ENCODE assay signal across 1 cellular context in the genomic region with DNA sequence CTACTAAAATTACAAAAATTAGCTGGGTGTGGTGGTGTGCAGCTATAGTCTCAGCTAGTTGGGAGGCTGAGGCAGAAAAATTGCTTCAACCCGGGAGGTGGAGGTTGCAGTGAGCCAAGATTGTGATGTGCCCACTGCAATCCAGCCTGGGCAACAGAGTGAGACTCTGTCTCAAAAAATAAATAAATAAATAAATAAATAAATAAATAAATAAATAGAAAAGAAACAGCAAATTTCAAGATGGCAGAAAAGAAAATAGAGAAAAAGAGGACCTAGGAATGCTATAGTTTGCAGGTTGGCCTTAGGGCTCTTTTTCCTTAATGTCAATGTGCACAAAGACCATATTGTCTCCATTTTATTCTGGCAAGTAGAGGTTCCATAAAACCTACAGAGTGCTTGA.
TF ChIP-seq lines count a peak whose summit lies in the region.

No MANE protein-coding gene starts in this region.

TF ChIP-seq in HEK293, 187 proteins besides CTCF, POLR2A, EP300 and RAD21 (continued from another document and continues in another):
- TF ChIP-seq ZNF132 (tag by site-specific recombination; IDR thresholded peaks at IDR 0.05; ENCODE audit: borderline replicate concordance) (no peak), YY2 (tag by site-specific recombination; IDR thresholded peaks at IDR 0.05) (no peak), ZNF776 (tag by site-specific recombination; IDR thresholded peaks at IDR 0.05; ENCODE audit: borderline replicate concordance) (no peak), GLI4 (tag by site-specific recombination; IDR thresholded peaks at IDR 0.05) (no peak), ZIC2 (tag by site-specific recombination; IDR thresholded peaks at IDR 0.05) (no peak), PBX3 (CRISPR knock-in tag; IDR thresholded peaks at IDR 0.05) (no peak), ZNF624 (tag by site-specific recombination; IDR thresholded peaks at IDR 0.05) (no peak), ZNF302 (tag by site-specific recombination; IDR thresholded peaks at IDR 0.05; ENCODE audit: low read depth) (no peak), ZNF274 (IDR thresholded peaks at IDR 0.05; ENCODE audit: low read length) (no peak), ZNF274 (tag by site-specific recombination; IDR thresholded peaks at IDR 0.05; ENCODE audit: borderline replicate concordance) (no peak), SP3 (tag by site-specific recombination; IDR thresholded peaks at IDR 0.05) (no peak), ZNF791 (tag by site-specific recombination; IDR thresholded peaks at IDR 0.05) (no peak), ZNF157 (tag by site-specific recombination; IDR thresholded peaks at IDR 0.05) (no peak), ZNF629 (tag by site-specific recombination; IDR thresholded peaks at IDR 0.05) (no peak), ZNF140 (tag by site-specific recombination; IDR thresholded peaks at IDR 0.05) (peak; percentile 53; the same call in 1 of the 2 replicates), ZNF571 (tag by site-specific recombination; IDR thresholded peaks at IDR 0.05) (no peak), ZNF623 (tag by site-specific recombination; IDR thresholded peaks at IDR 0.05) (peak; percentile 64), SP7 (tag by site-specific recombination; IDR thresholded peaks at IDR 0.05) (no peak), ZNF660 (tag by site-specific recombination; IDR thresholded peaks at IDR 0.05) (no peak), ZNF266 (tag by site-specific recombination; IDR thresholded peaks at IDR 0.05; ENCODE audit: low read depth) (peak; percentile 37; the same call in 1 of the 2 replicates), SCRT2 (tag by site-specific recombination; IDR thresholded peaks at IDR 0.05) (no peak), ZNF174 (tag by site-specific recombination; IDR thresholded peaks at IDR 0.05) (no peak), MEIS1 (CRISPR knock-in tag; IDR thresholded peaks at IDR 0.05; ENCODE audit: borderline replicate concordance) (no peak), ZNF560 (tag by site-specific recombination; IDR thresholded peaks at IDR 0.05; ENCODE audit: borderline replicate concordance) (0 out of 2 replicates have a peak, but pooled peaks have one; percentile 41), ZNF707 (tag by site-specific recombination; IDR thresholded peaks at IDR 0.05) (no peak), ZNF398 (tag by site-specific recombination; IDR thresholded peaks at IDR 0.05) (no peak), ZNF114 (tag by site-specific recombination; IDR thresholded peaks at IDR 0.05) (no peak), ZNF561 (tag by site-specific recombination; IDR thresholded peaks at IDR 0.05; ENCODE audit: borderline replicate concordance) (no peak), ZNF10 (tag by site-specific recombination; IDR thresholded peaks at IDR 0.05) (no peak), ZNF248 (tag by site-specific recombination; IDR thresholded peaks at IDR 0.05) (no peak), ZNF549 (tag by site-specific recombination; IDR thresholded peaks at IDR 0.05) (no peak), ZNF510 (tag by site-specific recombination; IDR thresholded peaks at IDR 0.05; ENCODE audit: insufficient replicate concordance) (peak; percentile 18), ZNF341 (tag by site-specific recombination; IDR thresholded peaks at IDR 0.05; ENCODE audit: low read depth) (no peak), KLF8 (tag by site-specific recombination; IDR thresholded peaks at IDR 0.05) (no peak), ZNF394 (tag by site-specific recombination; IDR thresholded peaks at IDR 0.05; ENCODE audit: borderline replicate concordance) (peak; percentile 78; the same call in 1 of the 2 replicates), ZNF23 (tag by site-specific recombination; IDR thresholded peaks at IDR 0.05; ENCODE audit: borderline replicate concordance) (no peak), ZNF521 (tag by site-specific recombination; IDR thresholded peaks at IDR 0.05) (no peak), ZNF146 (tag by site-specific recombination; IDR thresholded peaks at IDR 0.05) (no peak), ZNF138 (tag by site-specific recombination; IDR thresholded peaks at IDR 0.05; ENCODE audit: borderline replicate concordance) (no peak), ZNF473 (tag by site-specific recombination; IDR thresholded peaks at IDR 0.05) (no peak), PRDM6 (tag by site-specific recombination; IDR thresholded peaks at IDR 0.05) (no peak), ZNF18 (tag by site-specific recombination; IDR thresholded peaks at IDR 0.05) (no peak), ZNF214 (tag by site-specific recombination; IDR thresholded peaks at IDR 0.05; ENCODE audit: borderline replicate concordance) (no peak), ZNF335 (tag by site-specific recombination; conservative IDR thresholded peaks at IDR 0.05) (no peak), ZNF221 (tag by site-specific recombination; IDR thresholded peaks at IDR 0.05; ENCODE audit: borderline replicate concordance) (no peak), OSR2 (tag by site-specific recombination; IDR thresholded peaks at IDR 0.05) (no peak), ZNF169 (tag by site-specific recombination; IDR thresholded peaks at IDR 0.05) (no peak), GLIS1 (tag by site-specific recombination; IDR thresholded peaks at IDR 0.05) (no peak)
- TF ChIP-seq, protein P1, sequence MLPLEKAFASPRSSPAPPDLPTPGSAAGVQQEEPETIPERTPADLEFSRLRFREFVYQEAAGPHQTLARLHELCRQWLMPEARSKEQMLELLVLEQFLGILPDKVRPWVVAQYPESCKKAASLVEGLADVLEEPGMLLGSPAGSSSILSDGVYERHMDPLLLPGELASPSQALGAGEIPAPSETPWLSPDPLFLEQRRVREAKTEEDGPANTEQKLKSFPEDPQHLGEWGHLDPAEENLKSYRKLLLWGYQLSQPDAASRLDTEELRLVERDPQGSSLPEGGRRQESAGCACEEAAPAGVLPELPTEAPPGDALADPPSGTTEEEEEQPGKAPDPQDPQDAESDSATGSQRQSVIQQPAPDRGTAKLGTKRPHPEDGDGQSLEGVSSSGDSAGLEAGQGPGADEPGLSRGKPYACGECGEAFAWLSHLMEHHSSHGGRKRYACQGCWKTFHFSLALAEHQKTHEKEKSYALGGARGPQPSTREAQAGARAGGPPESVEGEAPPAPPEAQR (tag by site-specific recombination; IDR thresholded peaks at IDR 0.05): no peak
- TF ChIP-seq, protein P2, sequence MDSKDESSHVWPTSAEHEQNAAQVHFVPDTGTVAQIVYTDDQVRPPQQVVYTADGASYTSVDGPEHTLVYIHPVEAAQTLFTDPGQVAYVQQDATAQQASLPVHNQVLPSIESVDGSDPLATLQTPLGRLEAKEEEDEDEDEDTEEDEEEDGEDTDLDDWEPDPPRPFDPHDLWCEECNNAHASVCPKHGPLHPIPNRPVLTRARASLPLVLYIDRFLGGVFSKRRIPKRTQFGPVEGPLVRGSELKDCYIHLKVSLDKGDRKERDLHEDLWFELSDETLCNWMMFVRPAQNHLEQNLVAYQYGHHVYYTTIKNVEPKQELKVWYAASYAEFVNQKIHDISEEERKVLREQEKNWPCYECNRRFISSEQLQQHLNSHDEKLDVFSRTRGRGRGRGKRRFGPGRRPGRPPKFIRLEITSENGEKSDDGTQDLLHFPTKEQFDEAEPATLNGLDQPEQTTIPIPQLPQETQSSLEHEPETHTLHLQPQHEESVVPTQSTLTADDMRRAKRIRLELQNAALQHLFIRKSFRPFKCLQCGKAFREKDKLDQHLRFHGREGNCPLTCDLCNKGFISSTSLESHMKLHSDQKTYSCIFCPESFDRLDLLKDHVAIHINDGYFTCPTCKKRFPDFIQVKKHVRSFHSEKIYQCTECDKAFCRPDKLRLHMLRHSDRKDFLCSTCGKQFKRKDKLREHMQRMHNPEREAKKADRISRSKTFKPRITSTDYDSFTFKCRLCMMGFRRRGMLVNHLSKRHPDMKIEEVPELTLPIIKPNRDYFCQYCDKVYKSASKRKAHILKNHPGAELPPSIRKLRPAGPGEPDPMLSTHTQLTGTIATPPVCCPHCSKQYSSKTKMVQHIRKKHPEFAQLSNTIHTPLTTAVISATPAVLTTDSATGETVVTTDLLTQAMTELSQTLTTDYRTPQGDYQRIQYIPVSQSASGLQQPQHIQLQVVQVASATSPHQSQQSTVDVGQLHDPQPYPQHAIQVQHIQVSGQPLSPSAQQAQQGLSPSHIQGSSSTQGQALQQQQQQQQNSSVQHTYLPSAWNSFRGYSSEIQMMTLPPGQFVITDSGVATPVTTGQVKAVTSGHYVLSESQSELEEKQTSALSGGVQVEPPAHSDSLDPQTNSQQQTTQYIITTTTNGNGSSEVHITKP (tag by site-specific recombination; IDR thresholded peaks at IDR 0.05): no peak
- TF ChIP-seq, protein P3, sequence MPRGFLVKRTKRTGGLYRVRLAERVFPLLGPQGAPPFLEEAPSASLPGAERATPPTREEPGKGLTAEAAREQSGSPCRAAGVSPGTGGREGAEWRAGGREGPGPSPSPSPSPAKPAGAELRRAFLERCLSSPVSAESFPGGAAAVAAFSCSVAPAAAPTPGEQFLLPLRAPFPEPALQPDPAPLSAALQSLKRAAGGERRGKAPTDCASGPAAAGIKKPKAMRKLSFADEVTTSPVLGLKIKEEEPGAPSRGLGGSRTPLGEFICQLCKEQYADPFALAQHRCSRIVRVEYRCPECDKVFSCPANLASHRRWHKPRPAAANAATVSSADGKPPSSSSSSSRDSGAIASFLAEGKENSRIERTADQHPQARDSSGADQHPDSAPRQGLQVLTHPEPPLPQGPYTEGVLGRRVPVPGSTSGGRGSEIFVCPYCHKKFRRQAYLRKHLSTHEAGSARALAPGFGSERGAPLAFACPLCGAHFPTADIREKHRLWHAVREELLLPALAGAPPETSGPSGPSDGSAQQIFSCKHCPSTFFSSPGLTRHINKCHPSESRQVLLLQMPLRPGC (tag by site-specific recombination; IDR thresholded peaks at IDR 0.05): no peak
- TF ChIP-seq, protein P4, sequence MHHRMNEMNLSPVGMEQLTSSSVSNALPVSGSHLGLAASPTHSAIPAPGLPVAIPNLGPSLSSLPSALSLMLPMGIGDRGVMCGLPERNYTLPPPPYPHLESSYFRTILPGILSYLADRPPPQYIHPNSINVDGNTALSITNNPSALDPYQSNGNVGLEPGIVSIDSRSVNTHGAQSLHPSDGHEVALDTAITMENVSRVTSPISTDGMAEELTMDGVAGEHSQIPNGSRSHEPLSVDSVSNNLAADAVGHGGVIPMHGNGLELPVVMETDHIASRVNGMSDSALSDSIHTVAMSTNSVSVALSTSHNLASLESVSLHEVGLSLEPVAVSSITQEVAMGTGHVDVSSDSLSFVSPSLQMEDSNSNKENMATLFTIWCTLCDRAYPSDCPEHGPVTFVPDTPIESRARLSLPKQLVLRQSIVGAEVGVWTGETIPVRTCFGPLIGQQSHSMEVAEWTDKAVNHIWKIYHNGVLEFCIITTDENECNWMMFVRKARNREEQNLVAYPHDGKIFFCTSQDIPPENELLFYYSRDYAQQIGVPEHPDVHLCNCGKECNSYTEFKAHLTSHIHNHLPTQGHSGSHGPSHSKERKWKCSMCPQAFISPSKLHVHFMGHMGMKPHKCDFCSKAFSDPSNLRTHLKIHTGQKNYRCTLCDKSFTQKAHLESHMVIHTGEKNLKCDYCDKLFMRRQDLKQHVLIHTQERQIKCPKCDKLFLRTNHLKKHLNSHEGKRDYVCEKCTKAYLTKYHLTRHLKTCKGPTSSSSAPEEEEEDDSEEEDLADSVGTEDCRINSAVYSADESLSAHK (tag by site-specific recombination; IDR thresholded peaks at IDR 0.05): no peak
